In the genomic region with DNA sequence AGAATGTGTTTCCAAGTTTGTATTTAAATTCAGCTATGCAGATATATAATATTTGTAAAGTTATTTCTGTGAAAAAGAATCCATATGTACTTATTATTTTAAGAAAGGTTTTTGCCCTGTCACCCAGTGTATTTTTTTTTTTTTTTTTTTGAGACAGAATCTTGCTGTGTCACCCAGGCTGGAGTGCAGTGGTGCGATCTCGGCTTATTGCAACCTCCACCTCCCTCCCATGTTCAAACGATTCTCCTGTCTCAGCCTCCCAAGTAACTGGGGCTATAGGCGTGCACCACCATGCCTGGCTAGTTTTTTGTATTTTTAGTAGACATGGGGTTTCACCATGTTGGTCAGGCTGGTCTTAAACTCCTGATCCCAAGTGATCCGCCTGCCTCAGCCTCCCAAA, we compare ENCODE assay signal across 5 cellular contexts.
DNase-seq lines count a peak whose midpoint lies in the region; ATAC-seq, FAIRE-seq and TF ChIP-seq lines count a peak whose summit lies in the region.
"Not testable (repeated sequence)": the region's sequence is repeated elsewhere in the genome, so short reads cannot be mapped to it uniquely, and the experiment has no call there.

No MANE protein-coding gene starts in this region.

- H3K9me1 ChIP-seq in K562 (ENCODE audit: control insufficient read depth, insufficient read depth, low read length): not testable (repeated sequence)

- H3K27me3 Mint-ChIP-seq in chondrocyte (ENCODE audit: low read depth); progenitor cell of endocrine pancreas: not testable (repeated sequence)

- DNase-seq in OCI-M1 (lab: John Stamatoyannopoulos, UW) (peak; percentile 10), K562 (ENCODE audit: extremely low read depth in 1 of 4, low spot score in 3 of 4) (peak in 1 of 4 experiments; percentile 51), chondrocyte (ENCODE audit: low spot score) (peak; percentile 4), erythroblast (lab: John Stamatoyannopoulos, UW) (peak; percentile 5 to 14)
- not testable (repeated sequence) for DNase-seq in progenitor cell of endocrine pancreas (ENCODE audit: low spot score, unreplicated experiment)

- not testable (repeated sequence) for H3K9me3 Mint-ChIP-seq in chondrocyte (ENCODE audit: low read depth); progenitor cell of endocrine pancreas (ENCODE audit: low read depth)

- peak; percentile 18; the same call in 1 of the 2 replicates for TF ChIP-seq EP300 in K562 (IDR thresholded peaks at IDR 0.05; ENCODE audit: low read length)

- not testable (repeated sequence) for H3K4me3 Mint-ChIP-seq in chondrocyte (ENCODE audit: unreplicated experiment); progenitor cell of endocrine pancreas (ENCODE audit: low read depth)

- H3K4me2 ChIP-seq in K562 (ENCODE audit: insufficient read depth, low read length): not testable (repeated sequence)

- H3K9ac ChIP-seq in K562 (ENCODE audit: insufficient read depth in 1 of 2, low read depth in 2 of 2, low read length in 2 of 2): peak overlapping the region in 1 of 2 experiments; percentile 81; a peak in 3 of 4 replicates

- peaks cover 39% of the 10 kb centered on the region for H3K79me2 ChIP-seq in K562 (ENCODE audit: control insufficient read depth, insufficient read depth, low read length)

- not testable (repeated sequence) for H3K36me3 Mint-ChIP-seq in chondrocyte (ENCODE audit: low read depth); progenitor cell of endocrine pancreas (ENCODE audit: insufficient read depth)

- not testable (repeated sequence) for TF ChIP-seq CTCF in K562 (IDR thresholded peaks at IDR 0.05 in 2 of 3, conservative IDR thresholded peaks at IDR 0.05 in 1 of 3; ENCODE audit: insufficient read depth in 2 of 3, low read depth in 1 of 3, low read length in 3 of 3); chondrocyte (IDR thresholded peaks at IDR 0.05); progenitor cell of endocrine pancreas (IDR thresholded peaks at IDR 0.05; ENCODE audit: unreplicated experiment)

- TF ChIP-seq RAD21 in K562 (CRISPR knock-in tag; conservative IDR thresholded peaks at IDR 0.05 in 1 of 2, IDR thresholded peaks at IDR 0.05 in 1 of 2): not testable (repeated sequence)

- 25% methylated on average over 3 of the region's 5 CpGs for WGBS in K562 (ENCODE audit: insufficient coverage, low coverage, missing lambda C conversion rate)

- BruUV-seq in K562 (replicated peaks; lab: Mats Ljungman, UMichigan): not testable (repeated sequence)

- H3K9me3 ChIP-seq in K562 (replicated peaks; ENCODE audit: control insufficient read depth, insufficient read depth, low read depth, low read length): not testable (repeated sequence)

- H3K4me3 ChIP-seq in K562: not testable (repeated sequence)

- POLR2A ChIA-PET in K562 (lab: Yijun Ruan, JAX): not testable (repeated sequence)

- ATAC-seq in K562: peak; percentile 56

- intact Hi-C loops in K562 (cut with micrococcal nuclease): not testable (repeated sequence)

- H3K27ac ChIP-seq in K562 (ENCODE audit: extremely low read depth, low read depth, low read length): peak overlapping the region; percentile 74

- not testable (repeated sequence) for TF ChIP-seq POLR2A in K562 (conservative IDR thresholded peaks at IDR 0.05); erythroblast (IDR thresholded peaks at IDR 0.05; ENCODE audit: low read length)

- not testable (repeated sequence) for H3K36me3 ChIP-seq in K562 (ENCODE audit: control insufficient read depth, insufficient read depth, low read length)

- CTCF ChIA-PET in K562 (lab: Yijun Ruan, JAX; ENCODE audit: low intra/inter-chr PET ratio): not testable (repeated sequence)

- not testable (repeated sequence) for H4K20me1 ChIP-seq in K562 (replicated peaks; ENCODE audit: control insufficient read depth, insufficient read depth, low read length)

- H3K27ac Mint-ChIP-seq in chondrocyte (ENCODE audit: unreplicated experiment): not testable (repeated sequence)
- peak overlapping the region; percentile 33 for H3K27ac Mint-ChIP-seq in progenitor cell of endocrine pancreas

- H2AFZ ChIP-seq in K562 (ENCODE audit: low read depth, low read length): 0 out of 2 replicates have a peak overlapping the region, but pooled peaks have one; percentile 24

- not testable (repeated sequence) for FAIRE-seq in K562 (lab: Jason Lieb, UNC)

- not testable (repeated sequence) for H3K27me3 ChIP-seq in K562 (ENCODE audit: control insufficient read depth in 2 of 2, insufficient read depth in 2 of 2, low read length in 2 of 2)

- not testable (repeated sequence) for H3K4me1 ChIP-seq in K562 (replicated peaks in 1 of 2; ENCODE audit: control insufficient read depth in 2 of 2, insufficient read depth in 2 of 2, low read length in 2 of 2)

- in situ Hi-C loops in K562 (cut with MboI): not testable (repeated sequence)

- H3K4me1 Mint-ChIP-seq in chondrocyte (ENCODE audit: low read depth): peaks cover 12% of the 10 kb centered on the region
- H3K4me1 Mint-ChIP-seq in progenitor cell of endocrine pancreas (ENCODE audit: low read depth): not testable (repeated sequence)

TF ChIP-seq in K562, 482 proteins besides CTCF, POLR2A, EP300 and RAD21 (continues in another document):
- TF ChIP-seq MAFF (IDR thresholded peaks at IDR 0.05; ENCODE audit: low read length) (peak; percentile 62; the same call in 1 of the 2 replicates), ZNF316 (IDR thresholded peaks at IDR 0.05) (peak; percentile 99), TRIM24 (IDR thresholded peaks at IDR 0.05) (peak; percentile 25 to 64; a peak in 2 of 4 replicates), EP400 (IDR thresholded peaks at IDR 0.05) (peak; percentile 34; the same call in 1 of the 2 replicates), TRIM28 (IDR thresholded peaks at IDR 0.05) (peak; percentile 75), KDM1A (IDR thresholded peaks at IDR 0.05) (0 out of 4 replicates have a peak, but pooled peaks of 1 of the 2 experiments have one; percentile 26), NFE2 (IDR thresholded peaks at IDR 0.05; ENCODE audit: low read depth) (peak; percentile 92), CC2D1A (IDR thresholded peaks at IDR 0.05) (peak; percentile 85), NFE2L1 (tag; IDR thresholded peaks at IDR 0.05; ENCODE audit: borderline replicate concordance, low read depth) (peak; percentile 52; the same call in 1 of the 2 replicates), FOXK2 (conservative IDR thresholded peaks at IDR 0.05 in 1 of 2, IDR thresholded peaks at IDR 0.05 in 1 of 2; ENCODE audit: low read depth in 2 of 2) (0 out of 4 replicates have a peak, but pooled peaks of 1 of the 2 experiments have one; percentile 27), BACH1 (tag; IDR thresholded peaks at IDR 0.05) (peak; percentile 81), DPF2 (IDR thresholded peaks at IDR 0.05) (peak; percentile 45; the same call in 1 of the 2 replicates), FOXM1 (IDR thresholded peaks at IDR 0.05; ENCODE audit: low read depth) (0 out of 2 replicates have a peak, but pooled peaks have one; percentile 32), MAFG (tag; conservative IDR thresholded peaks at IDR 0.05) (peak; percentile 90), HDAC1 (IDR thresholded peaks at IDR 0.05) (0 out of 4 replicates have a peak, but pooled peaks of 1 of the 2 experiments have one; percentile 24), ZNF384 (IDR thresholded peaks at IDR 0.05; ENCODE audit: low read depth, low read length) (peak; percentile 91), SMARCA4 (IDR thresholded peaks at IDR 0.05) (peak; percentile 58; the same call in 1 of the 2 replicates), SMARCA5 (IDR thresholded peaks at IDR 0.05) (peak; percentile 42; the same call in 1 of the 2 replicates)
- TF ChIP-seq, protein P1, sequence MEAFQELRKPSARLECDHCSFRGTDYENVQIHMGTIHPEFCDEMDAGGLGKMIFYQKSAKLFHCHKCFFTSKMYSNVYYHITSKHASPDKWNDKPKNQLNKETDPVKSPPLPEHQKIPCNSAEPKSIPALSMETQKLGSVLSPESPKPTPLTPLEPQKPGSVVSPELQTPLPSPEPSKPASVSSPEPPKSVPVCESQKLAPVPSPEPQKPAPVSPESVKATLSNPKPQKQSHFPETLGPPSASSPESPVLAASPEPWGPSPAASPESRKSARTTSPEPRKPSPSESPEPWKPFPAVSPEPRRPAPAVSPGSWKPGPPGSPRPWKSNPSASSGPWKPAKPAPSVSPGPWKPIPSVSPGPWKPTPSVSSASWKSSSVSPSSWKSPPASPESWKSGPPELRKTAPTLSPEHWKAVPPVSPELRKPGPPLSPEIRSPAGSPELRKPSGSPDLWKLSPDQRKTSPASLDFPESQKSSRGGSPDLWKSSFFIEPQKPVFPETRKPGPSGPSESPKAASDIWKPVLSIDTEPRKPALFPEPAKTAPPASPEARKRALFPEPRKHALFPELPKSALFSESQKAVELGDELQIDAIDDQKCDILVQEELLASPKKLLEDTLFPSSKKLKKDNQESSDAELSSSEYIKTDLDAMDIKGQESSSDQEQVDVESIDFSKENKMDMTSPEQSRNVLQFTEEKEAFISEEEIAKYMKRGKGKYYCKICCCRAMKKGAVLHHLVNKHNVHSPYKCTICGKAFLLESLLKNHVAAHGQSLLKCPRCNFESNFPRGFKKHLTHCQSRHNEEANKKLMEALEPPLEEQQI (IDR thresholded peaks at IDR 0.05): peak; percentile 90
- TF ChIP-seq, protein P2, sequence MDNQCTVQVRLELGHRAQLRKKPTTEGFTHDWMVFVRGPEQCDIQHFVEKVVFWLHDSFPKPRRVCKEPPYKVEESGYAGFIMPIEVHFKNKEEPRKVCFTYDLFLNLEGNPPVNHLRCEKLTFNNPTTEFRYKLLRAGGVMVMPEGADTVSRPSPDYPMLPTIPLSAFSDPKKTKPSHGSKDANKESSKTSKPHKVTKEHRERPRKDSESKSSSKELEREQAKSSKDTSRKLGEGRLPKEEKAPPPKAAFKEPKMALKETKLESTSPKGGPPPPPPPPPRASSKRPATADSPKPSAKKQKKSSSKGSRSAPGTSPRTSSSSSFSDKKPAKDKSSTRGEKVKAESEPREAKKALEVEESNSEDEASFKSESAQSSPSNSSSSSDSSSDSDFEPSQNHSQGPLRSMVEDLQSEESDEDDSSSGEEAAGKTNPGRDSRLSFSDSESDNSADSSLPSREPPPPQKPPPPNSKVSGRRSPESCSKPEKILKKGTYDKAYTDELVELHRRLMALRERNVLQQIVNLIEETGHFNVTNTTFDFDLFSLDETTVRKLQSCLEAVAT (IDR thresholded peaks at IDR 0.05): peak in 1 of 2 experiments; percentile 41; a peak in 1 of 4 replicates
- TF ChIP-seq FOXM1 (CRISPR knock-in tag; IDR thresholded peaks at IDR 0.05; ENCODE audit: low read depth): not testable (repeated sequence)
